1 cellular context compared by ENCODE assay signal in the genomic region with DNA sequence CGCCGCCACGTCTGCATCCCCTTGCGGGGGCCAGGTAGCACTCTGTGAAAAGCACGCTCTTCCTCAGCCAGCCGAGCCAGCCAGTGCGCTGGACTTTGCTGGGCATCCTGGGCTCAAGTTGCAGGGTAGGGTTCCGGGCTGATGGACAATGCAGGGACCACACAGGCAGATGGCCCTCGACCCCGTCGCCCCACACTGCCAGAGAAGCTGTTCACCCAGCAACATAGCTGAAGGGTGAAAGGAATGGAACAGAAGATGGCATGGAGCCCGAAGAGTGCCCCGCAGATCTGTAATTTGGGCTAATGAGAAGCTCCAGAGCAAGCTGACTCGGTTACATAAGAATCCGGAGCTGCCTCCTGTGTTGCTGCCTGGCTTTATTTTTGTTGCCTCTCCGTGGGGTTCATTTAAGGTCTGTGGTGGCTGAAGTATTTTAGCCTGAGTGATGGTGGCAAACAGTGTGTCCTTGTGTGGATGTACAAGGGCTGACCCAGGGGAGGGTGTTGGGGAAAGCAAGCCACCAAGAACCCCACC.
TF ChIP-seq lines count a peak whose summit lies in the region.

No MANE protein-coding gene starts in this region.

TF ChIP-seq in H1, 55 proteins besides CTCF, POLR2A, EP300 and RAD21 (continued from another document):
- no peak for TF ChIP-seq SP4 (IDR thresholded peaks at IDR 0.05; ENCODE audit: low read length)
- TF ChIP-seq TAF7 (optimal IDR thresholded peaks at IDR 0.05; ENCODE audit: borderline replicate concordance, low read depth, low read length) = no peak
- TF ChIP-seq RXRA (IDR thresholded peaks at IDR 0.05; ENCODE audit: insufficient read depth, low read depth, low read length) = no peak
- TF ChIP-seq, protein P1, sequence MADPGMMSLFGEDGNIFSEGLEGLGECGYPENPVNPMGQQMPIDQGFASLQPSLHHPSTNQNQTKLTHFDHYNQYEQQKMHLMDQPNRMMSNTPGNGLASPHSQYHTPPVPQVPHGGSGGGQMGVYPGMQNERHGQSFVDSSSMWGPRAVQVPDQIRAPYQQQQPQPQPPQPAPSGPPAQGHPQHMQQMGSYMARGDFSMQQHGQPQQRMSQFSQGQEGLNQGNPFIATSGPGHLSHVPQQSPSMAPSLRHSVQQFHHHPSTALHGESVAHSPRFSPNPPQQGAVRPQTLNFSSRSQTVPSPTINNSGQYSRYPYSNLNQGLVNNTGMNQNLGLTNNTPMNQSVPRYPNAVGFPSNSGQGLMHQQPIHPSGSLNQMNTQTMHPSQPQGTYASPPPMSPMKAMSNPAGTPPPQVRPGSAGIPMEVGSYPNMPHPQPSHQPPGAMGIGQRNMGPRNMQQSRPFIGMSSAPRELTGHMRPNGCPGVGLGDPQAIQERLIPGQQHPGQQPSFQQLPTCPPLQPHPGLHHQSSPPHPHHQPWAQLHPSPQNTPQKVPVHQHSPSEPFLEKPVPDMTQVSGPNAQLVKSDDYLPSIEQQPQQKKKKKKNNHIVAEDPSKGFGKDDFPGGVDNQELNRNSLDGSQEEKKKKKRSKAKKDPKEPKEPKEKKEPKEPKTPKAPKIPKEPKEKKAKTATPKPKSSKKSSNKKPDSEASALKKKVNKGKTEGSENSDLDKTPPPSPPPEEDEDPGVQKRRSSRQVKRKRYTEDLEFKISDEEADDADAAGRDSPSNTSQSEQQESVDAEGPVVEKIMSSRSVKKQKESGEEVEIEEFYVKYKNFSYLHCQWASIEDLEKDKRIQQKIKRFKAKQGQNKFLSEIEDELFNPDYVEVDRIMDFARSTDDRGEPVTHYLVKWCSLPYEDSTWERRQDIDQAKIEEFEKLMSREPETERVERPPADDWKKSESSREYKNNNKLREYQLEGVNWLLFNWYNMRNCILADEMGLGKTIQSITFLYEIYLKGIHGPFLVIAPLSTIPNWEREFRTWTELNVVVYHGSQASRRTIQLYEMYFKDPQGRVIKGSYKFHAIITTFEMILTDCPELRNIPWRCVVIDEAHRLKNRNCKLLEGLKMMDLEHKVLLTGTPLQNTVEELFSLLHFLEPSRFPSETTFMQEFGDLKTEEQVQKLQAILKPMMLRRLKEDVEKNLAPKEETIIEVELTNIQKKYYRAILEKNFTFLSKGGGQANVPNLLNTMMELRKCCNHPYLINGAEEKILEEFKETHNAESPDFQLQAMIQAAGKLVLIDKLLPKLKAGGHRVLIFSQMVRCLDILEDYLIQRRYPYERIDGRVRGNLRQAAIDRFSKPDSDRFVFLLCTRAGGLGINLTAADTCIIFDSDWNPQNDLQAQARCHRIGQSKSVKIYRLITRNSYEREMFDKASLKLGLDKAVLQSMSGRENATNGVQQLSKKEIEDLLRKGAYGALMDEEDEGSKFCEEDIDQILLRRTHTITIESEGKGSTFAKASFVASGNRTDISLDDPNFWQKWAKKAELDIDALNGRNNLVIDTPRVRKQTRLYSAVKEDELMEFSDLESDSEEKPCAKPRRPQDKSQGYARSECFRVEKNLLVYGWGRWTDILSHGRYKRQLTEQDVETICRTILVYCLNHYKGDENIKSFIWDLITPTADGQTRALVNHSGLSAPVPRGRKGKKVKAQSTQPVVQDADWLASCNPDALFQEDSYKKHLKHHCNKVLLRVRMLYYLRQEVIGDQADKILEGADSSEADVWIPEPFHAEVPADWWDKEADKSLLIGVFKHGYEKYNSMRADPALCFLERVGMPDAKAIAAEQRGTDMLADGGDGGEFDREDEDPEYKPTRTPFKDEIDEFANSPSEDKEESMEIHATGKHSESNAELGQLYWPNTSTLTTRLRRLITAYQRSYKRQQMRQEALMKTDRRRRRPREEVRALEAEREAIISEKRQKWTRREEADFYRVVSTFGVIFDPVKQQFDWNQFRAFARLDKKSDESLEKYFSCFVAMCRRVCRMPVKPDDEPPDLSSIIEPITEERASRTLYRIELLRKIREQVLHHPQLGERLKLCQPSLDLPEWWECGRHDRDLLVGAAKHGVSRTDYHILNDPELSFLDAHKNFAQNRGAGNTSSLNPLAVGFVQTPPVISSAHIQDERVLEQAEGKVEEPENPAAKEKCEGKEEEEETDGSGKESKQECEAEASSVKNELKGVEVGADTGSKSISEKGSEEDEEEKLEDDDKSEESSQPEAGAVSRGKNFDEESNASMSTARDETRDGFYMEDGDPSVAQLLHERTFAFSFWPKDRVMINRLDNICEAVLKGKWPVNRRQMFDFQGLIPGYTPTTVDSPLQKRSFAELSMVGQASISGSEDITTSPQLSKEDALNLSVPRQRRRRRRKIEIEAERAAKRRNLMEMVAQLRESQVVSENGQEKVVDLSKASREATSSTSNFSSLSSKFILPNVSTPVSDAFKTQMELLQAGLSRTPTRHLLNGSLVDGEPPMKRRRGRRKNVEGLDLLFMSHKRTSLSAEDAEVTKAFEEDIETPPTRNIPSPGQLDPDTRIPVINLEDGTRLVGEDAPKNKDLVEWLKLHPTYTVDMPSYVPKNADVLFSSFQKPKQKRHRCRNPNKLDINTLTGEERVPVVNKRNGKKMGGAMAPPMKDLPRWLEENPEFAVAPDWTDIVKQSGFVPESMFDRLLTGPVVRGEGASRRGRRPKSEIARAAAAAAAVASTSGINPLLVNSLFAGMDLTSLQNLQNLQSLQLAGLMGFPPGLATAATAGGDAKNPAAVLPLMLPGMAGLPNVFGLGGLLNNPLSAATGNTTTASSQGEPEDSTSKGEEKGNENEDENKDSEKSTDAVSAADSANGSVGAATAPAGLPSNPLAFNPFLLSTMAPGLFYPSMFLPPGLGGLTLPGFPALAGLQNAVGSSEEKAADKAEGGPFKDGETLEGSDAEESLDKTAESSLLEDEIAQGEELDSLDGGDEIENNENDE (IDR thresholded peaks at IDR 0.05; ENCODE audit: insufficient replicate concordance, low read length) = no peak
